18 cellular contexts compared by ENCODE assay signal in the genomic region with DNA sequence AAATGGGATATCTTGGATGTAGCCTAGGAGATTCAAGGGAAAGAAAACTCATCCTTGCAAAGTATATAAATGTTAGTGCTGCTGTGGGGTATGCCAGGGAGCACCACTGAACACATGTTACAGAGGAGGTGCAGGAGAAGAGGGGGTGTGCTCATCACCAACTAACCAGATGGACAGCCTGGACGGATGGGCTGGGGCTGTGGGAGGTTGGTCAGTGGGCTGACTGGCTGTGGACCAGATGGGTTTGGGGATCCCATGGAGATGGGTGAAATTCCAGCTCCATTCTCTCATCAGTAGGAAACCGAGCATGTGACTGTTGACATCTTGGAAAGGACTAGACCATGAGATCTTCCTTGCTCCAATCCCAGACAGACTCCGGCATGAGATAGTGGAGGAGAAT.
"Had no signal": no experiment of that assay in that cellular context is flagged by ENCODE, and none has a peak within 500 bp of the region (broad histone marks: within the 10 kb centered on the region; RNA-seq: fewer than 3 reads in every experiment).

No MANE protein-coding gene starts in this region.

- DNase-seq: activated CD4-positive, alpha-beta memory T cell treated with anti-CD3 and anti-CD28 coated beads, Interleukin-2, amount 10 ng/mL, durations not matched to agents 7 days and 5 days; activated CD8-positive, alpha-beta memory T cell treated with anti-CD3 and anti-CD28 coated beads, Interleukin-2, amount 50 U/mL, for 4 hours; activated gamma-delta T cell; activated T-cell treated with anti-CD3 and anti-CD28 coated beads, Interleukin-2, amount 50 U/mL, for 72 hours; cerebellar nuclear complex; effector CD4-positive, alpha-beta T cell; mesenchymal stem cell; naive thymus-derived CD8-positive, alpha-beta T cell; retina; SJCRH30; spleen; stimulated activated CD4-positive, alpha-beta T cell treated with anti-CD3 and anti-CD28 coated beads, Interleukin-4, amount 100 ng/mL, for 4 hours; stimulated activated naive B cell treated with anti-CD40 and anti-IgM and Interleukin-4, amounts not matched to agents 10 μg/mL and 1 μg/mL and 100 μg/mL, for 72 hours; T-helper 9 cell had no signal

- H3K27me3 ChIP-seq: SJCRH30 had no signal

- H3K4me1 ChIP-seq: gastroesophageal sphincter, SJCRH30 had no signal

- H3K27ac ChIP-seq: gastroesophageal sphincter, SJCRH30, spleen, thoracic aorta had no signal

- ATAC-seq: activated CD4-positive, CD25-positive, alpha-beta regulatory T cell treated with anti-CD3 and anti-CD28 coated beads, Interleukin-2, amount 50 U/mL, for 24 hours; activated T-cell treated with anti-CD3 and anti-CD28 coated beads, Interleukin-2, amount 50 U/mL, for 72 hours; gastroesophageal sphincter; naive thymus-derived CD8-positive, alpha-beta T cell had no signal

- H3K4me3 Mint-ChIP-seq: activated CD4-positive, alpha-beta memory T cell treated with anti-CD3 and anti-CD28 coated beads, Interleukin-2, amount 10 ng/mL, durations not matched to agents 7 days and 5 days; activated naive CD8-positive, alpha-beta T cell; activated T-cell treated with anti-CD3 and anti-CD28 coated beads, Interleukin-2, amount 50 U/mL, for 72 hours; stimulated activated naive B cell treated with anti-CD40 and anti-IgM and Interleukin-4, amounts not matched to agents 10 μg/mL and 1 μg/mL and 100 μg/mL, for 72 hours had no signal

- H3K4me3 ChIP-seq: gastroesophageal sphincter, SJCRH30, spleen, thoracic aorta had no signal

- H3K36me3 Mint-ChIP-seq: activated naive CD8-positive, alpha-beta T cell; naive thymus-derived CD8-positive, alpha-beta T cell; stimulated activated naive B cell treated with anti-CD40 and anti-IgM and Interleukin-4, amounts not matched to agents 10 μg/mL and 1 μg/mL and 100 μg/mL, for 72 hours had no signal

- H3K9me3 Mint-ChIP-seq: activated CD4-positive, alpha-beta memory T cell treated with anti-CD3 and anti-CD28 coated beads, Interleukin-2, amount 10 ng/mL, durations not matched to agents 7 days and 5 days; activated T-cell treated with anti-CD3 and anti-CD28 coated beads, Interleukin-2, amount 50 U/mL, for 72 hours; naive thymus-derived CD8-positive, alpha-beta T cell; stimulated activated naive B cell treated with anti-CD40 and anti-IgM and Interleukin-4, amounts not matched to agents 10 μg/mL and 1 μg/mL and 100 μg/mL, for 72 hours had no signal

- H3K9me3 ChIP-seq: gastroesophageal sphincter, SJCRH30, spleen, thoracic aorta had no signal

- H3K36me3 ChIP-seq: gastroesophageal sphincter, SJCRH30, spleen, thoracic aorta had no signal

- H3K27ac Mint-ChIP-seq: activated CD4-positive, alpha-beta memory T cell treated with anti-CD3 and anti-CD28 coated beads, Interleukin-2, amount 10 ng/mL, durations not matched to agents 7 days and 5 days; activated naive CD8-positive, alpha-beta T cell; activated T-cell treated with anti-CD3 and anti-CD28 coated beads, Interleukin-2, amount 50 U/mL, for 72 hours; stimulated activated naive B cell treated with anti-CD40 and anti-IgM and Interleukin-4, amounts not matched to agents 10 μg/mL and 1 μg/mL and 100 μg/mL, for 72 hours had no signal
